ENCODE assay signal across 1 cellular context in genomic region chr13:51978836-51979556, GRCh38.
TF ChIP-seq lines count a peak whose summit lies in the region.

No MANE protein-coding gene starts in this region.

TF ChIP-seq in HepG2, 621 proteins besides CTCF, POLR2A, EP300 and RAD21 (continued from another document and continues in another):
- peak; percentile 50; the same call in 1 of the 2 replicates for TF ChIP-seq IKZF5 (CRISPR knock-in tag; IDR thresholded peaks at IDR 0.05)
- TF ChIP-seq RARA (CRISPR knock-in tag; IDR thresholded peaks at IDR 0.05) = peak; percentile 26; the same call in 1 of the 2 replicates
- TF ChIP-seq ZBTB38 (CRISPR knock-in tag; IDR thresholded peaks at IDR 0.05) = no peak
- TF ChIP-seq MZF1 (CRISPR knock-in tag; IDR thresholded peaks at IDR 0.05; ENCODE audit: borderline replicate concordance) = no peak
- no peak for TF ChIP-seq CENPX (CRISPR knock-in tag; IDR thresholded peaks at IDR 0.05)
- TF ChIP-seq ZNF121 (CRISPR knock-in tag; IDR thresholded peaks at IDR 0.05) = no peak
- no peak; the same call in 1 of the 2 replicates for TF ChIP-seq THAP11 (CRISPR knock-in tag; IDR thresholded peaks at IDR 0.05)
- TF ChIP-seq ZNF749 (CRISPR knock-in tag; IDR thresholded peaks at IDR 0.05; ENCODE audit: borderline replicate concordance) = no peak
- TF ChIP-seq FOXP1 (IDR thresholded peaks at IDR 0.05) = no peak
- no peak for TF ChIP-seq FOXP1 (CRISPR knock-in tag; IDR thresholded peaks at IDR 0.05)
- TF ChIP-seq RBAK (CRISPR knock-in tag; IDR thresholded peaks at IDR 0.05) = no peak
- TF ChIP-seq UBTF (CRISPR knock-in tag; IDR thresholded peaks at IDR 0.05) = no peak
- no peak for TF ChIP-seq THAP9 (CRISPR knock-in tag; IDR thresholded peaks at IDR 0.05; ENCODE audit: borderline replicate concordance)
- TF ChIP-seq ZBTB26 (CRISPR knock-in tag; IDR thresholded peaks at IDR 0.05; ENCODE audit: borderline replicate concordance) = peak; percentile 80; the same call in 1 of the 2 replicates
- TF ChIP-seq HNF4G (IDR thresholded peaks at IDR 0.05; ENCODE audit: borderline replicate concordance, low read depth, low read length) = peak; percentile 61; the same call in 1 of the 2 replicates
- TF ChIP-seq HNF4G (CRISPR knock-in tag; IDR thresholded peaks at IDR 0.05; ENCODE audit: borderline replicate concordance, low read depth) = no peak
- no peak for TF ChIP-seq TMF1 (CRISPR knock-in tag; IDR thresholded peaks at IDR 0.05; ENCODE audit: low read depth)
- TF ChIP-seq SOX6 (IDR thresholded peaks at IDR 0.05) = no peak
- peak; percentile 73; the same call in 1 of the 2 replicates for TF ChIP-seq SOX6 (CRISPR knock-in tag; IDR thresholded peaks at IDR 0.05)
- TF ChIP-seq REL (CRISPR knock-in tag; conservative IDR thresholded peaks at IDR 0.05) = no peak
- peak; percentile 48; the same call in 1 of the 2 replicates for TF ChIP-seq ZNF574 (CRISPR knock-in tag; IDR thresholded peaks at IDR 0.05)
- no peak for TF ChIP-seq TP53 (CRISPR knock-in tag; conservative IDR thresholded peaks at IDR 0.05)
- peak; percentile 67; the same call in 1 of the 2 replicates for TF ChIP-seq ZBTB7B (CRISPR knock-in tag; IDR thresholded peaks at IDR 0.05)
- no peak for TF ChIP-seq RFXANK (CRISPR knock-in tag; IDR thresholded peaks at IDR 0.05)
- TF ChIP-seq ATF4 (CRISPR knock-in tag; IDR thresholded peaks at IDR 0.05) = peak in 1 of 2 experiments; percentile 79; a peak in 2 of 4 replicates
- TF ChIP-seq MIER3 (CRISPR knock-in tag; IDR thresholded peaks at IDR 0.05; ENCODE audit: borderline replicate concordance) = peak; percentile 42; the same call in 1 of the 2 replicates
- 0 out of 2 replicates have a peak, but pooled peaks have one; percentile 59 for TF ChIP-seq ZNF331 (CRISPR knock-in tag; IDR thresholded peaks at IDR 0.05)
- no peak for TF ChIP-seq YY1 (IDR thresholded peaks at IDR 0.05; ENCODE audit: insufficient read depth, insufficient replicate concordance, low read depth, low read length)
- TF ChIP-seq ZNF543 (CRISPR knock-in tag; IDR thresholded peaks at IDR 0.05) = no peak
- TF ChIP-seq ZNF292 (CRISPR knock-in tag; IDR thresholded peaks at IDR 0.05; ENCODE audit: borderline replicate concordance, low read depth) = 0 out of 2 replicates have a peak, but pooled peaks have one; percentile 54
- TF ChIP-seq PCBP2 (optimal IDR thresholded peaks at IDR 0.05; ENCODE audit: low read depth, low read length, poor library complexity, severe bottlenecking) = no peak
- peak; percentile 57 for TF ChIP-seq SAP130 (CRISPR knock-in tag; IDR thresholded peaks at IDR 0.05; ENCODE audit: low read depth)
- TF ChIP-seq ZNF607 (CRISPR knock-in tag; IDR thresholded peaks at IDR 0.05; ENCODE audit: borderline replicate concordance) = no peak
- 0 out of 2 replicates have a peak, but pooled peaks have one; percentile 20 for TF ChIP-seq TAF1 (CRISPR knock-in tag; IDR thresholded peaks at IDR 0.05)
- TF ChIP-seq ZNF501 (CRISPR knock-in tag; IDR thresholded peaks at IDR 0.05) = no peak
- 0 out of 2 replicates have a peak, but pooled peaks have one; percentile 37 for TF ChIP-seq ZBTB25 (CRISPR knock-in tag; IDR thresholded peaks at IDR 0.05)
- no peak for TF ChIP-seq ZNF3 (CRISPR knock-in tag; IDR thresholded peaks at IDR 0.05)
- no peak for TF ChIP-seq SP140L (CRISPR knock-in tag; IDR thresholded peaks at IDR 0.05; ENCODE audit: borderline replicate concordance)
- no peak for TF ChIP-seq AKNA (CRISPR knock-in tag; IDR thresholded peaks at IDR 0.05; ENCODE audit: borderline replicate concordance)
- TF ChIP-seq TARDBP (CRISPR knock-in tag; IDR thresholded peaks at IDR 0.05) = no peak
- TF ChIP-seq ELF3 (CRISPR knock-in tag; IDR thresholded peaks at IDR 0.05) = no peak
